8 cellular contexts compared by ENCODE assay signal in genomic region chr18:9147440-9148238, GRCh38. TPM values are rescaled to one million over a fixed set of nuclear protein-coding genes. Genes with fewer than 3 reads are reported as not detected.
A peak's percentile ranks its signal among the peaks of the same experiment; 100 is the strongest.
DNase-seq lines count a peak whose midpoint lies in the region; ATAC-seq, FAIRE-seq and TF ChIP-seq lines count a peak whose summit lies in the region.

No MANE protein-coding gene starts in this region.

- peak overlapping the region; percentile 73 for H3K27ac ChIP-seq in ACC112 (ENCODE audit: low read depth, low read length)
- H3K27ac ChIP-seq in foreskin keratinocyte: peak overlapping the region; percentile 53
- H3K27ac ChIP-seq in pancreas: peak overlapping the region in 2 of 4 donors; percentile 39 to 61

- H3K36me3 ChIP-seq in ACC112 (ENCODE audit: insufficient read depth, low read length): no peaks in the 10 kb centered on the region
- no peaks in the 10 kb centered on the region for H3K36me3 ChIP-seq in pancreas

- H3K27ac Mint-ChIP-seq in activated CD8-positive, alpha-beta T cell treated with anti-CD3 and anti-CD28 coated beads, Interleukin-2, amount 10 ng/mL, durations not matched to agents 7 days and 5 days: peak overlapping the region; percentile 69

- H3K79me2 ChIP-seq in ACC112 (ENCODE audit: control insufficient read depth, insufficient read depth, low read length, unreplicated experiment): peaks cover 95% of the 10 kb centered on the region

- no peaks in the 10 kb centered on the region for H3K27me3 Mint-ChIP-seq in activated CD8-positive, alpha-beta T cell treated with anti-CD3 and anti-CD28 coated beads, Interleukin-2, amount 10 ng/mL, durations not matched to agents 7 days and 5 days (ENCODE audit: low read depth)

- H3K27me3 ChIP-seq in ACC112 (ENCODE audit: insufficient read depth, low read length): no peaks in the 10 kb centered on the region
- no peaks in the 10 kb centered on the region for H3K27me3 ChIP-seq in foreskin keratinocyte
- no peaks in the 10 kb centered on the region for H3K27me3 ChIP-seq in pancreas

- ATAC-seq in HG02885 (IDR thresholded peaks at IDR 0.05; ENCODE audit: poor library complexity, unreplicated experiment): peak; percentile 51
- ATAC-seq in activated CD8-positive, alpha-beta T cell treated with anti-CD3 and anti-CD28 coated beads, Interleukin-2, amount 10 ng/mL, durations not matched to agents 7 days and 5 days: peak; percentile 74
- peak; percentile 69 for ATAC-seq in foreskin keratinocyte
- ATAC-seq in pancreas: peak; percentile 82 to 95 (median 92)

- WGBS in pancreas, 2 donors: 23 to 29% methylated on average over 1 of the region's 1 CpG

- H3K4me1 ChIP-seq in ACC112 (ENCODE audit: control insufficient read depth, insufficient read depth, low read length, unreplicated experiment) (peaks cover 45% of the 10 kb centered on the region), foreskin keratinocyte (peaks cover 19% of the 10 kb centered on the region), pancreas (peaks cover 19 to 45% (median 35%) of the 10 kb centered on the region in 3 donors)

- peaks cover 75% of the 10 kb centered on the region for H3K4me1 Mint-ChIP-seq in activated CD8-positive, alpha-beta T cell treated with anti-CD3 and anti-CD28 coated beads, Interleukin-2, amount 10 ng/mL, durations not matched to agents 7 days and 5 days (ENCODE audit: low read depth)

- peaks cover 12% of the 10 kb centered on the region for H3K36me3 Mint-ChIP-seq in activated CD8-positive, alpha-beta T cell treated with anti-CD3 and anti-CD28 coated beads, Interleukin-2, amount 10 ng/mL, durations not matched to agents 7 days and 5 days (ENCODE audit: low read depth)

- H3K4me3 ChIP-seq in ACC112 (ENCODE audit: low read depth, low read length) (peak overlapping the region; percentile 38; the same call in 1 of the 2 replicates), pancreas (no peak overlapping the region)

- no peaks in the 10 kb centered on the region for H3K9me3 Mint-ChIP-seq in activated CD8-positive, alpha-beta T cell treated with anti-CD3 and anti-CD28 coated beads, Interleukin-2, amount 10 ng/mL, durations not matched to agents 7 days and 5 days (ENCODE audit: insufficient read depth)

- TF ChIP-seq CTCF in foreskin keratinocyte (conservative IDR thresholded peaks at IDR 0.05) (peak; percentile 87), pancreas (IDR thresholded peaks at IDR 0.05) (peak in 3 of 4 donors; percentile 18 to 54 (median 49))

- H3K4me3 Mint-ChIP-seq in activated CD8-positive, alpha-beta T cell treated with anti-CD3 and anti-CD28 coated beads, Interleukin-2, amount 10 ng/mL, durations not matched to agents 7 days and 5 days: peak overlapping the region; percentile 1

- POLR2A ChIA-PET in activated CD8-positive, alpha-beta T cell treated with anti-CD3 and anti-CD28 coated beads, Interleukin-2, amount 10 ng/mL, durations not matched to agents 7 days and 5 days (lab: Charles Lee): interaction anchor here (1.0 to 1.3 kb wide), 4 partner anchors 9 to 51 kb away, joined by 3 read pairs; no protein-coding TSS in a partner anchor

- DNase-seq in GDM1 (lab: John Stamatoyannopoulos, UW) (peak; percentile 28), NCI-H226 (peak; percentile 45), foreskin keratinocyte (peak; percentile 23 to 58), pancreas (peak in 3 of 6 donors; percentile 27 to 44 (median 32)), T-helper 9 cell (no peak)
- DNase-seq in activated CD8-positive, alpha-beta T cell treated with anti-CD3 and anti-CD28 coated beads, Interleukin-2, amount 10 ng/mL, durations not matched to agents 7 days and 5 days: peak; percentile 61

- no peaks in the 10 kb centered on the region for H3K9me3 ChIP-seq in pancreas

- peak; percentile 91 for FAIRE-seq in pancreas (lab: Jason Lieb, UNC)

- intact Hi-C loops in pancreas (cut with DNase I): loop anchor here in 1 of 3 donors (5.0 kb wide), 1 partner anchor 70 kb away; no protein-coding TSS in a partner anchor

- no peak overlapping the region for H2AFZ ChIP-seq in ACC112 (ENCODE audit: low read length, unreplicated experiment)

- CTCF ChIA-PET in activated CD8-positive, alpha-beta T cell treated with anti-CD3 and anti-CD28 coated beads, Interleukin-2, amount 10 ng/mL, durations not matched to agents 7 days and 5 days (lab: Charles Lee): interaction anchor here (0.9 to 2.5 kb wide), 13 partner anchors 9 to 451 kb away, joined by 3 to 35 read pairs (median 5); no protein-coding TSS in a partner anchor

RNA-seq across cellular contexts. Expression of gene ANKRD12, which starts 11.1 kb away (rescaled TPM):
- 10 to 100 TPM; 60.8 to 68.9 TPM for total RNA-seq in activated CD8-positive, alpha-beta T cell treated with anti-CD3 and anti-CD28 coated beads, Interleukin-2, amount 10 ng/mL, durations not matched to agents 7 days and 5 days
- total RNA-seq in foreskin keratinocyte (12.4 and 12.9 TPM in 2 replicates), pancreas (10 to 100 TPM; 23.1 to 51.7 (median 29.8) TPM)
- polyA plus RNA-seq in foreskin keratinocyte (4.1 and 4.7 TPM in 2 replicates), pancreas (10 to 100 TPM; 14.5 to 20.0 TPM)

RNA-seq across cellular contexts. Expression of gene NDUFV2, which starts 45.1 kb away (rescaled TPM):
- total RNA-seq in activated CD8-positive, alpha-beta T cell treated with anti-CD3 and anti-CD28 coated beads, Interleukin-2, amount 10 ng/mL, durations not matched to agents 7 days and 5 days: 100 to 1,000 TPM; 200 to 206 TPM
- total RNA-seq in foreskin keratinocyte (141 and 158 TPM in 2 replicates), pancreas (10 to 100 TPM; 48.1 to 64.1 (median 60.7) TPM)
- polyA plus RNA-seq in foreskin keratinocyte (164 and 191 TPM in 2 replicates), pancreas (100 to 1,000 TPM; 101 to 115 TPM)
